Comparison of ENCODE assay signal across 9 cellular contexts in the genomic region with DNA sequence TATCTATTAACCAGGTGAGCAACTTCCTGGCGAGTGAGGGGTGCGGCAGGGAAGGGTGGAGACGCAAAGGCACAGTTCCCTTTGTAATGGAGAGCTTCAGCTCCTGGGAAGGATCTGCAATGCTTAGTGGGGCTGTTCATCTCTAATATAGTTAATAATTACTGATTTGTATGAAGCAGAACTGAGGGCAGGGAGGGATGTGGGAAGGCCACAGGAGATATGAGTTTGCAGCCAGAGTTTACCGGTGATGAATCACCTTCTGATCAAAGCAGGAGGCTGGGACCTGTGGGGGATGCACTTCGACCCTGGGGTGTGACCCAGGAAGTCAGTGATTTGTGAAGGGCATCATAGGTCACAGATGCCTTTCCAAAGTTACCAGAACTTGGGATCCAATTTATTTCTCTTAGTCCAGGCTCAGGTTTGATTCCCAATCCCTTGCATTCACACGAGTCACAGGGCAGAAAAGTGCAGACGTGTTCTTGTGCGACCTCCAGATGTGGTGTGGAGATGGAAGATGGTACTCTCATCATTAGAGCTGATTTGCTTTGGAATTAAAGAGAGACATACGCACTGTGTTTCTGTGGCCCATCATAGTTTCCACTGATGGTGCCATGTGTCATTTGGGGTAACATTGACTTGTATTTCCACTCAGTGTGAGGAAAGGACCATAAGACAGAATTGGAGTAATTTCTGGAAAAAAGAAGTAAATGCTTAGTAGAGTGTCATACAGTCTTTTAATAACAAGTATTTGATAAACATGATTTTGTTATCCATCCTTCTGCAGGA. TPM values are rescaled to one million over a fixed set of nuclear protein-coding genes. Genes with fewer than 3 reads are reported as not detected.
DNase-seq lines count a peak whose midpoint lies in the region; ATAC-seq and TF ChIP-seq lines count a peak whose summit lies in the region.
"Had no signal": no experiment of that assay in that cellular context is flagged by ENCODE, and none has a peak within 500 bp of the region (broad histone marks: within the 10 kb centered on the region; RNA-seq: fewer than 3 reads in every experiment).

No MANE protein-coding gene starts in this region.

- TF ChIP-seq POLR2A in gastrocnemius medialis (IDR thresholded peaks at IDR 0.05): no peak

- intact Hi-C loops in gastrocnemius medialis (cut with DNase I; ENCODE audit: low total_unique reads): no loop called here

- peak; percentile 32 for DNase-seq in DMS53 (lab: John Stamatoyannopoulos, UW)
- no peak for DNase-seq in DMS53 treated with DMSO at 0.1 percent for 48 hours (lab: John Stamatoyannopoulos, UW; ENCODE audit: unreplicated experiment)
- no peak for DNase-seq in central memory CD8-positive, alpha-beta T cell (ENCODE audit: low spot score in 2 of 2)
- DNase-seq in gastrocnemius medialis: no peak
- DNase-seq in GM10266 (ENCODE audit: extremely low spot score): no peak

- no peak overlapping the region for H3K4me3 ChIP-seq in gastrocnemius medialis

- H3K9me3 Mint-ChIP-seq in central memory CD8-positive, alpha-beta T cell: no peaks in the 10 kb centered on the region

- no peak for TF ChIP-seq CTCF in gastrocnemius medialis (IDR thresholded peaks at IDR 0.05 in 4 of 5, conservative IDR thresholded peaks at IDR 0.05 in 1 of 5)
- TF ChIP-seq CTCF in GM10266 (IDR thresholded peaks at IDR 0.05; ENCODE audit: control insufficient read depth, insufficient read depth, low read depth, missing control alignments): no peak

- H3K36me3 ChIP-seq in gastrocnemius medialis: no peaks in the 10 kb centered on the region

- no peaks in the 10 kb centered on the region for H3K27me3 ChIP-seq in gastrocnemius medialis

- peak overlapping the region in 3 of 4 donors; percentile 10 to 62 (median 57) for H3K27ac ChIP-seq in gastrocnemius medialis
- H3K27ac ChIP-seq: 22Rv1 had no signal

- peaks cover 36% of the 10 kb centered on the region for H3K4me1 Mint-ChIP-seq in central memory CD8-positive, alpha-beta T cell

- H3K9me3 ChIP-seq in gastrocnemius medialis: no peaks in the 10 kb centered on the region

- H3K27ac Mint-ChIP-seq in central memory CD8-positive, alpha-beta T cell (ENCODE audit: low read depth): peak overlapping the region; percentile 52

- peaks cover 37 to 52% of the 10 kb centered on the region in 2 donors for H3K4me1 ChIP-seq in gastrocnemius medialis

- no peak overlapping the region for H3K4me3 Mint-ChIP-seq in central memory CD8-positive, alpha-beta T cell

- H3K27me3 Mint-ChIP-seq in central memory CD8-positive, alpha-beta T cell: no peaks in the 10 kb centered on the region

- peak; percentile 39 for ATAC-seq in HG02852 (IDR thresholded peaks at IDR 0.05; ENCODE audit: unreplicated experiment)
- no peak for ATAC-seq in central memory CD8-positive, alpha-beta T cell (replicated peaks; ENCODE audit: extremely low read depth, poor library complexity, severe bottlenecking)
- ATAC-seq in gastrocnemius medialis: no peak
- ATAC-seq in HG02623 (IDR thresholded peaks at IDR 0.05; ENCODE audit: unreplicated experiment): no peak
- ATAC-seq in SK-N-SH treated with all-trans-retinoic acid at 6 μM for 48 hours: no peak

- in situ Hi-C loops in gastrocnemius medialis (cut with MboI; ENCODE audit: low sequenced_read_pairs in 4 of 4): no loop called here

- H3K36me3 Mint-ChIP-seq in central memory CD8-positive, alpha-beta T cell (ENCODE audit: insufficient read depth): peaks cover 3% of the 10 kb centered on the region

TF ChIP-seq in SK-N-SH treated with all-trans-retinoic acid at 6 μM for 48 hours, 23 proteins besides CTCF, POLR2A, EP300 and RAD21:
- TF ChIP-seq ZFP30 (CRISPR knock-in tag; IDR thresholded peaks at IDR 0.05) (no peak), PPARA (CRISPR knock-in tag; IDR thresholded peaks at IDR 0.05; ENCODE audit: borderline replicate concordance) (no peak), CSDC2 (CRISPR knock-in tag; IDR thresholded peaks at IDR 0.05) (no peak), ZNF70 (CRISPR knock-in tag; IDR thresholded peaks at IDR 0.05) (no peak), ZC3H10 (CRISPR knock-in tag; IDR thresholded peaks at IDR 0.05) (no peak)
- TF ChIP-seq, protein P1, sequence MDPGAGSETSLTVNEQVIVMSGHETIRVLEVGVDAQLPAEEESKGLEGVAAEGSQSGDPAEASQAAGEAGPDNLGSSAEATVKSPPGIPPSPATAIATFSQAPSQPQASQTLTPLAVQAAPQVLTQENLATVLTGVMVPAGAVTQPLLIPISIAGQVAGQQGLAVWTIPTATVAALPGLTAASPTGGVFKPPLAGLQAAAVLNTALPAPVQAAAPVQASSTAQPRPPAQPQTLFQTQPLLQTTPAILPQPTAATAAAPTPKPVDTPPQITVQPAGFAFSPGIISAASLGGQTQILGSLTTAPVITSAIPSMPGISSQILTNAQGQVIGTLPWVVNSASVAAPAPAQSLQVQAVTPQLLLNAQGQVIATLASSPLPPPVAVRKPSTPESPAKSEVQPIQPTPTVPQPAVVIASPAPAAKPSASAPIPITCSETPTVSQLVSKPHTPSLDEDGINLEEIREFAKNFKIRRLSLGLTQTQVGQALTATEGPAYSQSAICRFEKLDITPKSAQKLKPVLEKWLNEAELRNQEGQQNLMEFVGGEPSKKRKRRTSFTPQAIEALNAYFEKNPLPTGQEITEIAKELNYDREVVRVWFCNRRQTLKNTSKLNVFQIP (CRISPR knock-in tag; IDR thresholded peaks at IDR 0.05; ENCODE audit: borderline replicate concordance, low read depth): no peak
- TF ChIP-seq, protein P2, sequence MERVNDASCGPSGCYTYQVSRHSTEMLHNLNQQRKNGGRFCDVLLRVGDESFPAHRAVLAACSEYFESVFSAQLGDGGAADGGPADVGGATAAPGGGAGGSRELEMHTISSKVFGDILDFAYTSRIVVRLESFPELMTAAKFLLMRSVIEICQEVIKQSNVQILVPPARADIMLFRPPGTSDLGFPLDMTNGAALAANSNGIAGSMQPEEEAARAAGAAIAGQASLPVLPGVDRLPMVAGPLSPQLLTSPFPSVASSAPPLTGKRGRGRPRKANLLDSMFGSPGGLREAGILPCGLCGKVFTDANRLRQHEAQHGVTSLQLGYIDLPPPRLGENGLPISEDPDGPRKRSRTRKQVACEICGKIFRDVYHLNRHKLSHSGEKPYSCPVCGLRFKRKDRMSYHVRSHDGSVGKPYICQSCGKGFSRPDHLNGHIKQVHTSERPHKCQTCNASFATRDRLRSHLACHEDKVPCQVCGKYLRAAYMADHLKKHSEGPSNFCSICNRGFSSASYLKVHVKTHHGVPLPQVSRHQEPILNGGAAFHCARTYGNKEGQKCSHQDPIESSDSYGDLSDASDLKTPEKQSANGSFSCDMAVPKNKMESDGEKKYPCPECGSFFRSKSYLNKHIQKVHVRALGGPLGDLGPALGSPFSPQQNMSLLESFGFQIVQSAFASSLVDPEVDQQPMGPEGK (CRISPR knock-in tag; IDR thresholded peaks at IDR 0.05; ENCODE audit: borderline replicate concordance): no peak
- TF ChIP-seq, protein P3, sequence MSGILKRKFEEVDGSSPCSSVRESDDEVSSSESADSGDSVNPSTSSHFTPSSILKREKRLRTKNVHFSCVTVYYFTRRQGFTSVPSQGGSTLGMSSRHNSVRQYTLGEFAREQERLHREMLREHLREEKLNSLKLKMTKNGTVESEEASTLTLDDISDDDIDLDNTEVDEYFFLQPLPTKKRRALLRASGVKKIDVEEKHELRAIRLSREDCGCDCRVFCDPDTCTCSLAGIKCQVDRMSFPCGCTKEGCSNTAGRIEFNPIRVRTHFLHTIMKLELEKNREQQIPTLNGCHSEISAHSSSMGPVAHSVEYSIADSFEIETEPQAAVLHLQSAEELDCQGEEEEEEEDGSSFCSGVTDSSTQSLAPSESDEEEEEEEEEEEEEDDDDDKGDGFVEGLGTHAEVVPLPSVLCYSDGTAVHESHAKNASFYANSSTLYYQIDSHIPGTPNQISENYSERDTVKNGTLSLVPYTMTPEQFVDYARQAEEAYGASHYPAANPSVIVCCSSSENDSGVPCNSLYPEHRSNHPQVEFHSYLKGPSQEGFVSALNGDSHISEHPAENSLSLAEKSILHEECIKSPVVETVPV (CRISPR knock-in tag; IDR thresholded peaks at IDR 0.05): no peak
TF ChIP-seq in SK-N-SH treated with all-trans-retinoic acid at 6 μM for 48 hours: peak in this region for 0.

RNA-seq across cellular contexts. Expression of a gene that starts 55.0 kb away (rescaled TPM):
- 1 to 10 TPM; 3.4 to 5.0 (median 3.9) TPM for total RNA-seq in gastrocnemius medialis
